8 cellular contexts compared by ENCODE assay signal in the genomic region with DNA sequence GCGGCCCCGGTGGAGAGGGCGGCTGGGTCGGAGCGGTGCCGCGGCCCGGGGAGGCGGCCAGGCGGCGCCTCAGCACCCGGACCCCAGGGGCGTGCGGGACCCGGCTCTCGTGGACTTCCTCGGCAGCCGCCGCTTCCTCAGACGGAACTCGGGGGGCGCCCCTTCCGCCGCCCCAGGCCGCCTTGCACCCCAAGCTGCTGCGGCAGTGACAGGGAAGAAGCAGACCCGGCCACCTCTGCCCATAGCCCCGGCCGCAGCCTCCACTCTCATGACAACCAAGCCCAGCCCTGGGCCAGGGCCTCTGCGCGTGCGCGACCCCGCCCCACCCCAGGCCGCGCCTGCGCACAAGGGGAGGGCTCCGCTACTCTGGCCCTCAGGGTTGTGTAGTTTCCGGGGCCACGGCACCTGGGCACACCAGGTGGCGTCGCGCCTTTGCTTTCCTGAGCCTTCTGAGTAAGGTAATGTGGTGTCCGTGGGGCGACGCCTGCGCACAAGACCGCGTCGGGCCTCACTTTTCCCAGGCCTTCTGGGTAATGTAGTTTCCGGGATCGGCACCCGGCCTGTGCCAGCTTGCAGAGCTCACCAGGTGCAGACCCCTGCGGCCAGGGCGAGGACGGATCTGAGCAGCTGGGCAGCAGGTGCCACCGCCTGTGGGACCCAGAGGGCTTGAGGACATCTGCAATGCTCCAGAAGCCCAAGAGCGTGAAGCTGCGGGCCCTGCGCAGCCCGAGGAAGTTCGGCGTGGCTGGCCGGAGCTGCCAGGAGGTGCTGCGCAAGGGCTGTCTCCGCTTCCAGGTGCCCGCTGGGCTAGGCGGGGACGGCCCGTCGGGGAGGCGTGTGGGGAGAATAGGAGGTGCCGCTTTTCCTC. TPM values are rescaled to one million over a fixed set of nuclear protein-coding genes. Genes with fewer than 3 reads are reported as not detected.
DNase-seq lines count a peak whose midpoint lies in the region; ATAC-seq and TF ChIP-seq lines count a peak whose summit lies in the region.

A gene (minus strand): TSS at position 289 of the 868 bp plus-strand sequence. CDS start 4,804 bp downstream, outside the sequence.
A gene with protein sequence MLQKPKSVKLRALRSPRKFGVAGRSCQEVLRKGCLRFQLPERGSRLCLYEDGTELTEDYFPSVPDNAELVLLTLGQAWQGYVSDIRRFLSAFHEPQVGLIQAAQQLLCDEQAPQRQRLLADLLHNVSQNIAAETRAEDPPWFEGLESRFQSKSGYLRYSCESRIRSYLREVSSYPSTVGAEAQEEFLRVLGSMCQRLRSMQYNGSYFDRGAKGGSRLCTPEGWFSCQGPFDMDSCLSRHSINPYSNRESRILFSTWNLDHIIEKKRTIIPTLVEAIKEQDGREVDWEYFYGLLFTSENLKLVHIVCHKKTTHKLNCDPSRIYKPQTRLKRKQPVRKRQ (plus strand): TSS at position 554 of the 868 bp plus-strand sequence. CDS start 128 bp downstream, at position 682.

- H3K27ac Mint-ChIP-seq in CD14-positive monocyte: peak within 1 kb of the TSS; percentile 74 to 96 (median 87)
- peak within 1 kb of the TSS; percentile 71 for H3K27ac Mint-ChIP-seq in activated CD4-positive, alpha-beta memory T cell treated with anti-CD3 and anti-CD28 coated beads for 36 hours

- peak within 1 kb of the TSS; percentile 46 for H3K27ac ChIP-seq in duodenal mucosa (ENCODE audit: low read depth, low read length)

- TF ChIP-seq POLR2A in lower leg skin (IDR thresholded peaks at IDR 0.05): no peak

- peaks cover 38% of the 10 kb centered on the region for H3K4me1 Mint-ChIP-seq in CD14-positive monocyte
- H3K4me1 Mint-ChIP-seq in activated CD4-positive, alpha-beta memory T cell treated with anti-CD3 and anti-CD28 coated beads for 36 hours (ENCODE audit: low read depth): peaks cover 27% of the 10 kb centered on the region

- peaks cover 6% of the 10 kb centered on the region in 2 donors for H3K36me3 Mint-ChIP-seq in CD14-positive monocyte
- H3K36me3 Mint-ChIP-seq in activated CD4-positive, alpha-beta memory T cell treated with anti-CD3 and anti-CD28 coated beads for 36 hours: peaks cover 3% of the 10 kb centered on the region

- H3K9ac ChIP-seq in duodenal mucosa (ENCODE audit: low read depth in 1 of 2, low read length in 2 of 2): peak within 1 kb of the TSS; percentile 75 to 90

- H3K9me3 ChIP-seq in duodenal mucosa (ENCODE audit: control insufficient read depth in 1 of 2, low read length in 2 of 2): no peaks in the 10 kb centered on the region

- CTCF ChIA-PET in activated CD4-positive, alpha-beta memory T cell treated with anti-CD3 and anti-CD28 coated beads for 36 hours (lab: Charles Lee): interaction anchor here (0.8 to 3.0 kb wide), 7 partner anchors 27 to 63 kb away, joined by 3 to 11 read pairs (median 4); a partner anchor contains a TSS

- H3K4me3 ChIP-seq in duodenal mucosa (ENCODE audit: low read depth in 1 of 2, low read length in 2 of 2) (peak within 1 kb of the TSS; percentile 96), lower leg skin (ENCODE audit: low read depth, poor library complexity, severe bottlenecking) (peak within 1 kb of the TSS; percentile 62)

- intact Hi-C loops in CD14-positive monocyte (cut with micrococcal nuclease) (loop anchor here (2.0 to 5.0 kb wide), 2 partner anchors 40 to 44 kb away; a partner anchor contains a TSS), lower leg skin (cut with DNase I; ENCODE audit: low total_unique reads) (no loop called here)
- intact Hi-C loops in activated CD4-positive, alpha-beta memory T cell treated with anti-CD3 and anti-CD28 coated beads for 36 hours (cut with micrococcal nuclease): loop anchor here (1.0 to 2.0 kb wide), 2 partner anchors 43 to 60 kb away; a partner anchor contains a TSS

- no peaks in the 10 kb centered on the region for H3K9me3 Mint-ChIP-seq in CD14-positive monocyte
- no peaks in the 10 kb centered on the region for H3K9me3 Mint-ChIP-seq in activated CD4-positive, alpha-beta memory T cell treated with anti-CD3 and anti-CD28 coated beads for 36 hours

- peaks cover 11 to 20% of the 10 kb centered on the region in 2 donors for H3K4me1 ChIP-seq in duodenal mucosa (ENCODE audit: control insufficient read depth in 1 of 2, insufficient read depth in 2 of 2, low read length in 2 of 2)

- POLR2A ChIA-PET in activated CD4-positive, alpha-beta memory T cell treated with anti-CD3 and anti-CD28 coated beads for 36 hours (lab: Charles Lee): interaction anchor here (1.4 kb wide), 1 partner anchor 43 kb away, joined by 5 read pairs; a partner anchor contains a TSS

- H3K27me3 Mint-ChIP-seq in CD14-positive monocyte (ENCODE audit: low read depth in 3 of 3): peaks cover 1 to 8% (median 6%) of the 10 kb centered on the region in 3 donors
- H3K27me3 Mint-ChIP-seq in activated CD4-positive, alpha-beta memory T cell treated with anti-CD3 and anti-CD28 coated beads for 36 hours: no peaks in the 10 kb centered on the region

- peak within 1 kb of the TSS; percentile 98 for H3K4me3 Mint-ChIP-seq in CD14-positive monocyte
- peak within 1 kb of the TSS; percentile 89 for H3K4me3 Mint-ChIP-seq in activated CD4-positive, alpha-beta memory T cell treated with anti-CD3 and anti-CD28 coated beads for 36 hours

- H3K27me3 ChIP-seq in duodenal mucosa (ENCODE audit: control insufficient read depth in 1 of 2, insufficient read depth in 2 of 2, low read length in 2 of 2): no peaks in the 10 kb centered on the region

- DNase-seq in CD14-positive monocyte (ENCODE audit: low spot score): peak; percentile 77
- peak; percentile 99 for DNase-seq in NCI-H82 (lab: John Stamatoyannopoulos, UW)
- DNase-seq in activated CD4-positive, alpha-beta memory T cell treated with anti-CD3 and anti-CD28 coated beads for 36 hours: peak; percentile 98
- peak; percentile 89 to 97 for DNase-seq in lower leg skin (ENCODE audit: low spot score in 2 of 2)
- peak; percentile 90 to 91 for DNase-seq in stimulated activated CD4-positive, alpha-beta T cell treated with anti-CD3 and anti-CD28 coated beads, Interleukin-4, amount 100 ng/mL, for 48 hours (ENCODE audit: low read depth in 2 of 2)

- 1 to 2% methylated on average over 35 to 49 of the region's 73 CpGs for WGBS in lower leg skin, 2 donors

- TF ChIP-seq CTCF in CD14-positive monocyte (IDR thresholded peaks at IDR 0.05): no peak
- no peak for TF ChIP-seq CTCF in lower leg skin (IDR thresholded peaks at IDR 0.05)

- ATAC-seq in GM19351 (IDR thresholded peaks at IDR 0.05; ENCODE audit: unreplicated experiment): peak; percentile 95
- peak; percentile 95 for ATAC-seq in HG03521 (IDR thresholded peaks at IDR 0.05; ENCODE audit: unreplicated experiment)

- H3K36me3 ChIP-seq in duodenal mucosa (ENCODE audit: control insufficient read depth in 1 of 2, insufficient read depth in 2 of 2, low read length in 2 of 2): peaks cover 3 to 5% of the 10 kb centered on the region in 2 donors

RNA-seq across cellular contexts. Expression of the first gene that starts in this region (rescaled TPM):
- 10 to 100 TPM in 1 of 2 donors, 1 to 10 TPM in 1; 8.3 to 13.0 TPM for polyA plus RNA-seq in CD14-positive monocyte
- total RNA-seq in activated CD4-positive, alpha-beta memory T cell treated with anti-CD3 and anti-CD28 coated beads for 36 hours: 10 to 100 TPM; 29.0 to 32.8 TPM
- 10 to 100 TPM; 24.6 to 38.9 (median 33.1) TPM for total RNA-seq in lower leg skin

RNA-seq across cellular contexts. Expression of the second gene that starts in this region (rescaled TPM):
- 1 to 10 TPM; 5.9 to 6.6 TPM for polyA plus RNA-seq in CD14-positive monocyte
- 1 to 10 TPM; 7.5 to 8.3 TPM for total RNA-seq in activated CD4-positive, alpha-beta memory T cell treated with anti-CD3 and anti-CD28 coated beads for 36 hours
- total RNA-seq in lower leg skin: 10 to 100 TPM in 1 of 4 donors, 1 to 10 TPM in 3; 3.0 to 10.3 (median 6.8) TPM

Comparison
In these comparisons a context has a peak if more than half of its experiments do, and no peak if none do; other contexts are left out.
1. Peak in every context shown above with its lines: DNase-seq, ATAC-seq, H3K4me3 ChIP-seq and H3K27ac ChIP-seq.